ENCODE assay signal across 1 cellular context in genomic region chr11:116605543-116605942, GRCh38.
A peak's percentile ranks its signal among the peaks of the same experiment; 100 is the strongest.
TF ChIP-seq lines count a peak whose summit lies in the region.

No MANE protein-coding gene starts in this region.

TF ChIP-seq in HepG2, 621 proteins besides CTCF, POLR2A, EP300 and RAD21 (continued from another document and continues in another):
- no peak for TF ChIP-seq ZNF609 (CRISPR knock-in tag; IDR thresholded peaks at IDR 0.05; ENCODE audit: borderline replicate concordance)
- TF ChIP-seq SAP130 (CRISPR knock-in tag; IDR thresholded peaks at IDR 0.05; ENCODE audit: low read depth), result peak; percentile 69
- no peak for TF ChIP-seq LBX2 (CRISPR knock-in tag; IDR thresholded peaks at IDR 0.05; ENCODE audit: borderline replicate concordance)
- 0 out of 2 replicates have a peak, but pooled peaks have one; percentile 59 for TF ChIP-seq ZNF138 (CRISPR knock-in tag; IDR thresholded peaks at IDR 0.05; ENCODE audit: low read depth)
- TF ChIP-seq ZNF275 (CRISPR knock-in tag; IDR thresholded peaks at IDR 0.05; ENCODE audit: borderline replicate concordance), result no peak
- no peak for TF ChIP-seq SAFB2 (CRISPR knock-in tag; IDR thresholded peaks at IDR 0.05; ENCODE audit: borderline replicate concordance, low read depth)
- TF ChIP-seq ZNF333 (CRISPR knock-in tag; IDR thresholded peaks at IDR 0.05; ENCODE audit: borderline replicate concordance), result no peak
- TF ChIP-seq SP4 (CRISPR knock-in tag; IDR thresholded peaks at IDR 0.05), result no peak
- peak; percentile 96; the same call in 1 of the 2 replicates for TF ChIP-seq SMAD9 (CRISPR knock-in tag; IDR thresholded peaks at IDR 0.05)
- TF ChIP-seq MIER3 (CRISPR knock-in tag; IDR thresholded peaks at IDR 0.05; ENCODE audit: borderline replicate concordance), result peak; percentile 58; the same call in 1 of the 2 replicates
- TF ChIP-seq ZNF484 (CRISPR knock-in tag; IDR thresholded peaks at IDR 0.05; ENCODE audit: borderline replicate concordance, low read depth), result no peak
- peak; percentile 89; the same call in 1 of the 2 replicates for TF ChIP-seq SP140L (CRISPR knock-in tag; IDR thresholded peaks at IDR 0.05; ENCODE audit: borderline replicate concordance)
- peak; percentile 75; the same call in 1 of the 2 replicates for TF ChIP-seq ZBTB26 (CRISPR knock-in tag; IDR thresholded peaks at IDR 0.05; ENCODE audit: borderline replicate concordance)
- TF ChIP-seq ZFAT (CRISPR knock-in tag; conservative IDR thresholded peaks at IDR 0.05), result no peak
- no peak for TF ChIP-seq RORA (CRISPR knock-in tag; IDR thresholded peaks at IDR 0.05)
- TF ChIP-seq GTF2F1 (IDR thresholded peaks at IDR 0.05; ENCODE audit: low read length), result no peak
- TF ChIP-seq HDAC6 (IDR thresholded peaks at IDR 0.05; ENCODE audit: low read depth, low read length), result no peak
- no peak for TF ChIP-seq ZNF660 (CRISPR knock-in tag; IDR thresholded peaks at IDR 0.05; ENCODE audit: borderline replicate concordance, low read depth)
- peak; percentile 85 for TF ChIP-seq TFE3 (CRISPR knock-in tag; IDR thresholded peaks at IDR 0.05)
- peak; percentile 63; the same call in 1 of the 2 replicates for TF ChIP-seq SNAPC5 (CRISPR knock-in tag; IDR thresholded peaks at IDR 0.05; ENCODE audit: borderline replicate concordance)
- TF ChIP-seq CEBPB (IDR thresholded peaks at IDR 0.05; ENCODE audit: borderline replicate concordance, low read depth, low read length), result no peak
- no peak for TF ChIP-seq ETS1 (CRISPR knock-in tag; IDR thresholded peaks at IDR 0.05)
- no peak for TF ChIP-seq ZBTB2 (CRISPR knock-in tag; IDR thresholded peaks at IDR 0.05; ENCODE audit: low read depth)
- TF ChIP-seq MATR3 (CRISPR knock-in tag; IDR thresholded peaks at IDR 0.05), result no peak
- peak; percentile 95 to 100 for TF ChIP-seq REST (IDR thresholded peaks at IDR 0.05; ENCODE audit: borderline replicate concordance in 1 of 2, low read depth in 1 of 2, low read length in 2 of 2)
- peak; percentile 58; the same call in 1 of the 2 replicates for TF ChIP-seq FOXK1 (CRISPR knock-in tag; IDR thresholded peaks at IDR 0.05; ENCODE audit: borderline replicate concordance, low read depth)
- TF ChIP-seq ZNF777 (CRISPR knock-in tag; IDR thresholded peaks at IDR 0.05), result no peak
- no peak for TF ChIP-seq ZNF549 (CRISPR knock-in tag; IDR thresholded peaks at IDR 0.05)
- TF ChIP-seq ZNF382 (CRISPR knock-in tag; IDR thresholded peaks at IDR 0.05; ENCODE audit: borderline replicate concordance), result no peak
- TF ChIP-seq PHF21A (CRISPR knock-in tag; IDR thresholded peaks at IDR 0.05), result no peak
- TF ChIP-seq ZNF451 (CRISPR knock-in tag; IDR thresholded peaks at IDR 0.05), result no peak
- no peak for TF ChIP-seq PRDM15 (CRISPR knock-in tag; IDR thresholded peaks at IDR 0.05)
- 0 out of 2 replicates have a peak, but pooled peaks have one; percentile 42 for TF ChIP-seq ZNF503 (CRISPR knock-in tag; IDR thresholded peaks at IDR 0.05)
- TF ChIP-seq AHR (CRISPR knock-in tag; IDR thresholded peaks at IDR 0.05), result peak; percentile 81; the same call in 1 of the 2 replicates
- no peak; the same call in 1 of the 2 replicates for TF ChIP-seq MEF2D (CRISPR knock-in tag; IDR thresholded peaks at IDR 0.05)
